8 cellular contexts compared by ENCODE assay signal in the genomic region with DNA sequence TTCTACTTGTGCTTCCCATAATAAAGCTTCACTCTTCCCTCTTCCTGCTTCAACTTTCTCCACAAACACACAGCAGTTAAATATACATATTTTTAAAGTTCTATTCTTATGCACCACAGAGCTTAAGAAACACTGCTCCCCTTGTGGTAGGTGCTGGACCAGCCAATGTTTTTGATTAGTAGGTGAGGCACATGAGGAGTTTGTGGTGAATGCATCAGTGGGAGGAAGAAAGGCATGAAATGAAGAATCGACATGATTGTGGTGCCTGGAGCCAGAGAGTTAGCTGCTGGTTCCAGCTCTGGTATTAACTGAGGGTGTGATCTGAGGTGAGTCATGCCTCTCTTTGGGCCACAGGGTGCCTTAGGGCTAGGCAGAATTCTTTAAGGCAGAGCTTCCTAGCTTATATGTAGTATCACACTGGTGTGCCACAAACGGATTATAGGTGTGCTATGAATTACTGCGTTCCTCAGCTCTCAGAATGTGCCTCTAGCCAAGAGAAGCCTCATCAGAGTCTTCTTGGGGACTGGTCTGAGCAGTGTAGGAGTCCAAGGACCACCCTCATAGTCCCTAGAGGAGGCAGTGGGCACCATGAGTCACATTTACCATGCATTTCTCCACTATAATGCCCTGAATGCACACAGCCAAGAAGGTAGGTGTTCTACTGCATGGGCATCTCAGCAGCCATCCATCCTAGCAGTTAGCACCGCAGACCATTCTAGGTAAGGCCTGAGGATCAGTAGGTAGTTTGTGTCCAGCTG.
A peak's percentile ranks its signal among the peaks of the same experiment; 100 is the strongest.
DNase-seq lines count a peak whose midpoint lies in the region; FAIRE-seq and TF ChIP-seq lines count a peak whose summit lies in the region.

No MANE protein-coding gene starts in this region.

- CTCF ChIA-PET in HEK293 (lab: Yijun Ruan, JAX) = interaction anchor here (0.6 to 4.8 kb wide), 16 partner anchors 9 to 474 kb away, joined by 3 to 47 read pairs (median 4); no protein-coding TSS in a partner anchor

- H3K27ac ChIP-seq in HEK293 (ENCODE audit: extremely low read depth, low read depth, low read length) (no peak overlapping the region), MM.1S (ENCODE audit: low read length) (peak overlapping the region; percentile 20; the same call in 1 of the 2 replicates), keratinocyte (ENCODE audit: control insufficient read depth, insufficient read depth, low read length) (peak overlapping the region; percentile 52)

- H3K4me3 ChIP-seq in HEK293 (ENCODE audit: low read depth, low read length) (no peak overlapping the region), MM.1S (ENCODE audit: low read length) (no peak overlapping the region), keratinocyte (ENCODE audit: control insufficient read depth in 2 of 3, extremely low read depth in 1 of 3, insufficient read depth in 2 of 3, low read depth in 1 of 3, low read length in 3 of 3) (no peak overlapping the region)

- no peaks in the 10 kb centered on the region for H3K9me3 ChIP-seq in HEK293 (ENCODE audit: control insufficient read depth, insufficient read depth, low read depth, low read length)
- no peaks in the 10 kb centered on the region for H3K9me3 ChIP-seq in MM.1S (replicated peaks; ENCODE audit: insufficient read depth, low read length)
- H3K9me3 ChIP-seq in keratinocyte (ENCODE audit: control insufficient read depth, low read depth, low read length) = no peaks in the 10 kb centered on the region

- H3K79me2 ChIP-seq in MM.1S (ENCODE audit: low read length) (no peaks in the 10 kb centered on the region), keratinocyte (ENCODE audit: control insufficient read depth, insufficient read depth, low read length) (no peaks in the 10 kb centered on the region)

- H3K36me3 ChIP-seq in HEK293 (ENCODE audit: control insufficient read depth in 2 of 2, insufficient read depth in 1 of 2, low read length in 2 of 2) (no peaks in the 10 kb centered on the region), MM.1S (replicated peaks; ENCODE audit: insufficient read depth, low read length) (no peaks in the 10 kb centered on the region), keratinocyte (ENCODE audit: control insufficient read depth in 2 of 2, extremely low read depth in 1 of 2, insufficient read depth in 2 of 2, low read length in 2 of 2) (no peaks in the 10 kb centered on the region)

- H2AFZ ChIP-seq in MM.1S (ENCODE audit: low read length) (peak overlapping the region; percentile 32; the same call in 1 of the 2 replicates), keratinocyte (ENCODE audit: control insufficient read depth, low read length) (peak overlapping the region; percentile 53)

- peak; percentile 52 for DNase-seq in NK-92 treated with Interleukin-12 subunit alpha and Interleukin-12 subunit beta, amount 100 ng/mL, for 24 hours (lab: John Stamatoyannopoulos, UW)
- no peak for DNase-seq in NK-92 (lab: John Stamatoyannopoulos, UW; ENCODE audit: unreplicated experiment)
- peak; percentile 72 for DNase-seq in MM.1S
- peak; percentile 50 for DNase-seq in activated T-cell treated with anti-CD3 and anti-CD28 coated beads for 24 hours (ENCODE audit: low read depth)
- DNase-seq in keratinocyte (ENCODE audit: low read depth, low spot score) = peak; percentile 85
- no peak for DNase-seq in type B pancreatic cell (ENCODE audit: extremely low spot score, unreplicated experiment)
- DNase-seq in superior temporal gyrus (ENCODE audit: extremely low spot score) = no peak

- no peak overlapping the region for H3K4me3 Mint-ChIP-seq in type B pancreatic cell

- H3K36me3 Mint-ChIP-seq in type B pancreatic cell = no peaks in the 10 kb centered on the region

- H3K27me3 ChIP-seq in MM.1S (replicated peaks; ENCODE audit: insufficient read depth, low read length) = no peaks in the 10 kb centered on the region
- H3K27me3 ChIP-seq in keratinocyte (ENCODE audit: control insufficient read depth, extremely low read depth, insufficient read depth, low read length) = peaks cover 5% of the 10 kb centered on the region

- H3K9me3 Mint-ChIP-seq in type B pancreatic cell = no peaks in the 10 kb centered on the region

- TF ChIP-seq CTCF in HEK293 (tag by site-specific recombination; IDR thresholded peaks at IDR 0.05) (0 out of 2 replicates have a peak, but pooled peaks have one; percentile 8), MM.1S (IDR thresholded peaks at IDR 0.05; ENCODE audit: low read length) (peak; percentile 73), keratinocyte (optimal IDR thresholded peaks at IDR 0.05 in 1 of 3, IDR thresholded peaks at IDR 0.05 in 1 of 3, conservative IDR thresholded peaks at IDR 0.05 in 1 of 3; ENCODE audit: extremely low read depth in 1 of 3, insufficient read depth in 2 of 3, low read length in 3 of 3) (peak; percentile 60 to 86 (median 68)), type B pancreatic cell (conservative IDR thresholded peaks at IDR 0.05) (peak; percentile 42)

- H3K4me1 ChIP-seq in HEK293 (ENCODE audit: control insufficient read depth, insufficient read depth, low read length) (no peaks in the 10 kb centered on the region), MM.1S (ENCODE audit: low read length) (peaks cover 58% of the 10 kb centered on the region), keratinocyte (ENCODE audit: control insufficient read depth, extremely low read depth, insufficient read depth, low read length) (peaks cover 21% of the 10 kb centered on the region)

- H3K27me3 Mint-ChIP-seq in type B pancreatic cell = no peaks in the 10 kb centered on the region

- no peaks in the 10 kb centered on the region for H3K9me1 ChIP-seq in keratinocyte (ENCODE audit: control insufficient read depth, extremely low read depth, insufficient read depth, low read length)

- H3K4me1 Mint-ChIP-seq in type B pancreatic cell (ENCODE audit: unreplicated experiment) = no peaks in the 10 kb centered on the region

- H3K27ac Mint-ChIP-seq in type B pancreatic cell = no peak overlapping the region

- H3F3A ChIP-seq in MM.1S (ENCODE audit: insufficient read depth, low read length) = peaks cover 11% of the 10 kb centered on the region

- H3K9me2 ChIP-seq in MM.1S (replicated peaks; ENCODE audit: insufficient read depth, low read length) = no peaks in the 10 kb centered on the region

- POLR2A ChIA-PET in HEK293 (lab: Yijun Ruan, JAX) = no interaction called here

- dilution Hi-C loops in keratinocyte (cut with MboI; ENCODE audit: extremely low pct_ligation_motif_present, low sequenced_read_pairs) = no loop called here

- H3K4me2 ChIP-seq in MM.1S (ENCODE audit: low read depth, low read length) = 0 out of 2 replicates have a peak overlapping the region, but pooled peaks have one; percentile 16
- H3K4me2 ChIP-seq in keratinocyte (ENCODE audit: control insufficient read depth, extremely low read depth, insufficient read depth, low read depth, low read length) = peak overlapping the region; percentile 51

- peak; percentile 99 for FAIRE-seq in keratinocyte (lab: Jason Lieb, UNC)

- H3K9ac ChIP-seq in MM.1S (ENCODE audit: low read length) (no peak overlapping the region), keratinocyte (ENCODE audit: control insufficient read depth, extremely low read depth, insufficient read depth, low read length) (no peak overlapping the region)

- H4K20me1 ChIP-seq in MM.1S (ENCODE audit: insufficient read depth, low read length) (no peaks in the 10 kb centered on the region), keratinocyte (ENCODE audit: control insufficient read depth, extremely low read depth, insufficient read depth, low read length) (no peaks in the 10 kb centered on the region)

TF ChIP-seq in HEK293, 187 proteins besides CTCF, POLR2A, EP300 and RAD21:
- TF ChIP-seq ZFHX2 (tag by site-specific recombination; conservative IDR thresholded peaks at IDR 0.05) = peak; percentile 24; the same call in 1 of the 2 replicates
- 0 out of 2 replicates have a peak, but pooled peaks have one; percentile 18 for TF ChIP-seq PRDM1 (tag by site-specific recombination; IDR thresholded peaks at IDR 0.05)
- no peak for TF ChIP-seq ZNF341 (tag by site-specific recombination; IDR thresholded peaks at IDR 0.05; ENCODE audit: low read depth)
- no peak for TF ChIP-seq ZNF19 (tag by site-specific recombination; IDR thresholded peaks at IDR 0.05; ENCODE audit: low read depth)

Comparison
In these comparisons a context has a peak if more than half of its experiments do, and no peak if none do; other contexts are left out.
1. DNase-seq: peak in NK-92 treated with Interleukin-12 subunit alpha and Interleukin-12 subunit beta, amount 100 ng/mL, for 24 hours (single experiment), MM.1S (single experiment), activated T-cell treated with anti-CD3 and anti-CD28 coated beads for 24 hours (single experiment) and keratinocyte (single experiment); none in NK-92 (single experiment), type B pancreatic cell (single experiment) and superior temporal gyrus (single experiment).
2. CTCF ChIP-seq: peak in every context shown above with its lines; median percentile 73 in MM.1S; 68 in keratinocyte; 42 in type B pancreatic cell; 8 in HEK293.